In the genomic region with DNA sequence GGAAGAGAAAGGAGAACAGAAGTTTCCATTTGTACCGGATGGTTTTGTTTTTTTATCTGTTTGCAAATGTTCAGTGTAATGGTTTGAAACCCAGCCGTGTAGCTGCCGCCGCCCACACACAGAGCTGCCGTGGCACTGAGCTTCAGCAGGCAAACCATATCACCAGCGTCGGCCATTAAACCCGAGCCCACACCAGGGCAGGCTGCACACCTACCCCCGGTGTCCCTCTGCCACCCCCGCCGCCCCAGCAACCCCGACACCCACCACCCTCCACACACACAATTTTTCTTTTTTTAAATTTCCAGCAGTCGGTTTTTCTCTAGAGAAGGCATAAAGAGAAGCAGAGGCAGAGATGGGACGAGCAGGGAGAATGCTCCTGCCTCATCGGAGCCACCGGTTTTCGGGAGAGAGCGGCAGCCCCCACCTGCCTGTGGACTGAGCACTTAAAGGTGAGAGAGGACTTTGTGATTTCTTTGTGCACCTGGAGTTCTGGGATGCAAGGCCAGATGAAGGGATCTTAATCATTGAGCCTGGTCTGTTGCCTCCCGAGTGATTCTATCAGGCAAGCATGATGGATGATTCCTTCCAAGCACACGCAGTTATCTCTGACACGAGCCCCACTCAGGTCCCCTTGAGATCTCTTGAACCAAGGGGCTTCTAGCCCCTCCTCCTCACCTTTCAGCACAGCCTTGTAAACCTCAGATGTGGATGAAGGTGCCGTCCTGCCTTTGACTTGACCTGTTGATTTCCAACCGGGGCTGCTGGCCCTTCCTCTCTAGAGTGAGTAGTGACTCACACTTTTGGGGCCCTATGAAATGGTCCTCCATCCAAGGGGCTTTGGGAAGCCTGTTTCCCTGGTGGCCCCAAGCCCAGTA, we compare ENCODE assay signal across 11 cellular contexts. TPM values are rescaled to one million over a fixed set of nuclear protein-coding genes. Genes with fewer than 3 reads are reported as not detected.
DNase-seq lines count a peak whose midpoint lies in the region; ATAC-seq and TF ChIP-seq lines count a peak whose summit lies in the region.
"Had no signal": no experiment of that assay in that cellular context is flagged by ENCODE, and none has a peak within 500 bp of the region (broad histone marks: within the 10 kb centered on the region; RNA-seq: fewer than 3 reads in every experiment).

No MANE protein-coding gene starts in this region.

- no peak for TF ChIP-seq CTCF in BE2C (IDR thresholded peaks at IDR 0.05; ENCODE audit: low read depth, low read length)

- WGBS in aorta, 2 donors: 73 to 78% methylated on average over 23 of the region's 23 CpGs

- H3K4me3 ChIP-seq in muscle layer of duodenum (ENCODE audit: low read depth in 1 of 2, low read length in 2 of 2): peak overlapping the region; percentile 5 to 27
- no peak overlapping the region for H3K4me3 ChIP-seq in aorta (ENCODE audit: low read length in 2 of 2)
- no peak overlapping the region for H3K4me3 ChIP-seq in BE2C (ENCODE audit: low read depth, low read length)

- H3K4me1 ChIP-seq in muscle layer of duodenum (ENCODE audit: control insufficient read depth in 1 of 2, insufficient read depth in 2 of 2, low read length in 2 of 2): peaks cover 10 to 19% of the 10 kb centered on the region in 2 donors
- peaks cover 0 to 3% of the 10 kb centered on the region in 2 donors for H3K4me1 ChIP-seq in aorta (ENCODE audit: control insufficient read depth in 1 of 2, insufficient read depth in 2 of 2, low read length in 2 of 2)
- peaks cover 5% of the 10 kb centered on the region; the same call in 1 of the 2 replicates for H3K4me1 ChIP-seq in BE2C

- no peaks in the 10 kb centered on the region for H3K36me3 ChIP-seq in muscle layer of duodenum (ENCODE audit: control insufficient read depth in 1 of 2, insufficient read depth in 2 of 2, low read length in 2 of 2)
- no peaks in the 10 kb centered on the region for H3K36me3 ChIP-seq in aorta (ENCODE audit: control insufficient read depth in 1 of 2, insufficient read depth in 2 of 2, low read length in 1 of 2)
- H3K36me3 ChIP-seq in BE2C: no peaks in the 10 kb centered on the region

- no peaks in the 10 kb centered on the region for H3K27me3 ChIP-seq in muscle layer of duodenum (ENCODE audit: low read depth, low read length)
- no peaks in the 10 kb centered on the region for H3K27me3 ChIP-seq in aorta (ENCODE audit: control insufficient read depth in 1 of 2, insufficient read depth in 2 of 2, low read length in 1 of 2)
- H3K27me3 ChIP-seq in BE2C: 0 out of 2 replicates have a peak, but pooled peaks cover 3% of the 10 kb centered on the region

- DNase-seq in T-helper 2 cell (peak in 4 of 5 experiments; percentile 42 to 84 (median 53)), NCI-H345 (lab: John Stamatoyannopoulos, UW) (no peak), aorta (no peak), BE2C (no peak)
- DNase-seq in activated naive CD4-positive, alpha-beta T cell treated with Interleukin-2 at 50 U/mL for 16 hours: peak; percentile 79
- DNase-seq in stimulated activated naive CD4-positive, alpha-beta T cell treated with Interleukin-2 at 50 U/mL for 16 hours (lab: John Stamatoyannopoulos, UW): peak; percentile 80
- DNase-seq: DND-41 had no signal

- no peak overlapping the region for H3K27ac ChIP-seq in muscle layer of duodenum (ENCODE audit: low read length)
- no peak overlapping the region for H3K27ac ChIP-seq in aorta (ENCODE audit: low read depth in 1 of 2, low read length in 2 of 2)

- intact Hi-C loops in aorta (cut with DNase I): no loop called here

- H3K9me3 ChIP-seq in muscle layer of duodenum (ENCODE audit: control insufficient read depth in 1 of 2, low read length in 2 of 2) (no peaks in the 10 kb centered on the region), aorta (ENCODE audit: control insufficient read depth, low read length) (no peaks in the 10 kb centered on the region), BE2C (no peaks in the 10 kb centered on the region)

- ATAC-seq in aorta (ENCODE audit: low FRiP score) (no peak), GM21423 (IDR thresholded peaks at IDR 0.05; ENCODE audit: unreplicated experiment) (no peak)
- ATAC-seq: WTC11 had no signal

RNA-seq across cellular contexts. Expression of gene ZNF831, which starts 17.5 kb away (rescaled TPM):
- total RNA-seq in aorta: under 1 TPM; 0.57 to 0.68 TPM
- polyA plus RNA-seq in aorta: under 1 TPM in 1 of 2 donors, not detected in 1; 0.03 TPM
- polyA plus RNA-seq in BE2C (2012; ENCODE audit: insufficient read depth, insufficient read length, low read depth): not detected
- total RNA-seq: osteoblast had no signal

Comparison
In these comparisons a context has a peak if more than half of its experiments do, and no peak if none do; other contexts are left out.
1. DNase-seq: peak in T-helper 2 cell (4 of 5), activated naive CD4-positive, alpha-beta T cell treated with Interleukin-2 at 50 U/mL for 16 hours (single experiment) and stimulated activated naive CD4-positive, alpha-beta T cell treated with Interleukin-2 at 50 U/mL for 16 hours (single experiment); none in NCI-H345 (single experiment), aorta (0 of 2) and BE2C (single experiment).
2. H3K4me3 ChIP-seq: peak in muscle layer of duodenum (2 of 2); none in aorta (0 of 2) and BE2C (single experiment).